In genomic region chr11:67045314-67045713, GRCh38 we compare ENCODE assay signal across 13 cellular contexts. TPM values are rescaled to one million over a fixed set of nuclear protein-coding genes. Genes with fewer than 3 reads are reported as not detected.
DNase-seq lines count a peak whose midpoint lies in the region; ATAC-seq, FAIRE-seq and TF ChIP-seq lines count a peak whose summit lies in the region.
"Had no signal": no experiment of that assay in that cellular context is flagged by ENCODE, and none has a peak within 500 bp of the region (broad histone marks: within the 10 kb centered on the region; RNA-seq: fewer than 3 reads in every experiment).

No MANE protein-coding gene starts in this region.

- no peaks in the 10 kb centered on the region for H4K20me1 ChIP-seq in HepG2 (ENCODE audit: insufficient read depth, low read length)

- no peak for TF ChIP-seq RAD21 in HepG2 (CRISPR knock-in tag; IDR thresholded peaks at IDR 0.05)

- TF ChIP-seq EP300 in HepG2 (IDR thresholded peaks at IDR 0.05; ENCODE audit: low read depth in 2 of 2, low read length in 2 of 2) (no peak), HepG2 (CRISPR knock-in tag; IDR thresholded peaks at IDR 0.05; ENCODE audit: borderline replicate concordance) (no peak)

- in situ Hi-C loops in HepG2 (cut with HindIII; ENCODE audit: extremely low pct_ligation_motif_present, low pct_unique_long_range_greater_than_20kb) = no loop called here

- H3K36me3 ChIP-seq in HepG2 (replicated peaks in 1 of 2; ENCODE audit: control insufficient read depth in 1 of 2, insufficient read depth in 2 of 2, low read length in 2 of 2) = no peaks in the 10 kb centered on the region
- no peaks in the 10 kb centered on the region for H3K36me3 ChIP-seq in right lobe of liver
- H3K36me3 ChIP-seq in SJSA1 = no peaks in the 10 kb centered on the region
- H3K36me3 ChIP-seq in aorta (ENCODE audit: control insufficient read depth in 1 of 2, insufficient read depth in 2 of 2, low read length in 1 of 2) = no peaks in the 10 kb centered on the region

- H3K27me3 ChIP-seq in HepG2 (ENCODE audit: control insufficient read depth in 1 of 2, insufficient read depth in 2 of 2, low read length in 2 of 2) = peaks cover 4 to 46% of the 10 kb centered on the region in 2 experiments; a peak in 4 of 5 replicates
- no peaks in the 10 kb centered on the region for H3K27me3 ChIP-seq in right lobe of liver
- no peaks in the 10 kb centered on the region for H3K27me3 ChIP-seq in SJSA1 (replicated peaks)
- H3K27me3 ChIP-seq in aorta (ENCODE audit: control insufficient read depth in 1 of 2, insufficient read depth in 2 of 2, low read length in 1 of 2) = no peaks in the 10 kb centered on the region

- BruUV-seq in HepG2 (replicated peaks; lab: Mats Ljungman, UMichigan) = no TSS peak

- CTCF ChIA-PET in HepG2 (lab: Yijun Ruan, JAX; ENCODE audit: low intra/inter-chr PET ratio, low total read pairs) = no interaction called here

- H3K4me2 ChIP-seq in HepG2 (ENCODE audit: low read depth, low read length) = no peak overlapping the region

- intact Hi-C loops in HepG2 (cut with micrococcal nuclease; ENCODE audit: unreplicated experiment) (no loop called here), right lobe of liver (cut with DNase I) (no loop called here), aorta (cut with DNase I) (no loop called here)

- 53% methylated on average over 7 of the region's 14 CpGs for WGBS in HepG2 (ENCODE audit: low lambda C conversion rate)
- 80% methylated on average over 2 of the region's 14 CpGs for WGBS in right lobe of liver (ENCODE audit: insufficient coverage, low coverage, low lambda C conversion rate, missing lambda C conversion rate)
- WGBS in aorta, 2 donors = 9 to 21% methylated on average over 14 of the region's 14 CpGs

- H3K4me3 ChIP-seq in HepG2 (replicated peaks in 1 of 3; ENCODE audit: insufficient read depth in 1 of 3, low read depth in 2 of 3, low read length in 3 of 3) (no peak overlapping the region), right lobe of liver (no peak overlapping the region), SJSA1 (no peak overlapping the region), aorta (ENCODE audit: low read length in 2 of 2) (no peak overlapping the region)

- H3K27ac ChIP-seq in HepG2 (ENCODE audit: extremely low read length, insufficient read depth, low read length) (no peak overlapping the region), right lobe of liver (no peak overlapping the region), SJSA1 (no peak overlapping the region), aorta (ENCODE audit: low read depth in 1 of 2, low read length in 2 of 2) (no peak overlapping the region)
- H3K27ac ChIP-seq: C4-2B, parathyroid adenoma, VCaP had no signal

- POLR2A ChIA-PET in HepG2 (lab: Yijun Ruan, JAX) = no interaction called here

- no peak for DNase-seq in HepG2 (ENCODE audit: low spot score)
- no peak for DNase-seq in right lobe of liver
- peak; percentile 71 to 90 for DNase-seq in SJSA1 (ENCODE audit: low read depth in 1 of 2, low spot score in 2 of 2)
- DNase-seq in fibroblast of peridontal ligament (ENCODE audit: extremely low read depth) = peak; percentile 79
- peak; percentile 73 to 90 for DNase-seq in aorta
- DNase-seq in OCI-M2 (lab: John Stamatoyannopoulos, UW; ENCODE audit: unreplicated experiment) = no peak
- DNase-seq: activated naive CD8-positive, alpha-beta T cell treated with anti-CD3 and anti-CD28 coated beads, Interleukin-2, amount 10 ng/mL, durations not matched to agents 7 days and 5 days; NCI-H1930 had no signal

- H3K9me3 ChIP-seq in HepG2 (ENCODE audit: low read length) = no peaks in the 10 kb centered on the region
- no peaks in the 10 kb centered on the region for H3K9me3 ChIP-seq in right lobe of liver
- no peaks in the 10 kb centered on the region for H3K9me3 ChIP-seq in SJSA1 (replicated peaks)
- H3K9me3 ChIP-seq in aorta (ENCODE audit: control insufficient read depth, low read length) = no peaks in the 10 kb centered on the region

- no peak overlapping the region for H2AFZ ChIP-seq in HepG2 (ENCODE audit: low read length)
- H2AFZ ChIP-seq: parathyroid adenoma had no signal

- ATAC-seq in HepG2 (no peak), right lobe of liver (no peak), aorta (ENCODE audit: low FRiP score) (no peak), HG02623 (IDR thresholded peaks at IDR 0.05; ENCODE audit: unreplicated experiment) (no peak), HG03196 (IDR thresholded peaks at IDR 0.05; ENCODE audit: unreplicated experiment) (no peak)

- H3K4me1 ChIP-seq in HepG2 (ENCODE audit: insufficient read depth, low read length) = peaks cover 39% of the 10 kb centered on the region
- H3K4me1 ChIP-seq in right lobe of liver = peaks cover 0 to 19% (median 8%) of the 10 kb centered on the region in 4 donors
- H3K4me1 ChIP-seq in SJSA1 (replicated peaks) = peaks cover 12% of the 10 kb centered on the region
- no peaks in the 10 kb centered on the region for H3K4me1 ChIP-seq in aorta (ENCODE audit: control insufficient read depth in 1 of 2, insufficient read depth in 2 of 2, low read length in 2 of 2)
- H3K4me1 ChIP-seq: parathyroid adenoma had no signal

- H3K79me2 ChIP-seq in HepG2 (ENCODE audit: insufficient read depth, low read length) = no peaks in the 10 kb centered on the region
- H3K79me2 ChIP-seq: parathyroid adenoma had no signal

- FAIRE-seq in HepG2 (lab: Jason Lieb, UNC) = no peak

- TF ChIP-seq POLR2A in HepG2 (IDR thresholded peaks at IDR 0.05; ENCODE audit: insufficient read depth in 1 of 2, low read depth in 2 of 2, low read length in 2 of 2) (no peak), right lobe of liver (IDR thresholded peaks at IDR 0.05) (no peak)

- TF ChIP-seq CTCF in HepG2 (CRISPR knock-in tag; IDR thresholded peaks at IDR 0.05) (no peak), right lobe of liver (IDR thresholded peaks at IDR 0.05) (no peak)

- H3K9ac ChIP-seq in HepG2 (ENCODE audit: insufficient read depth, low read depth, low read length) = no peak overlapping the region
- H3K9ac ChIP-seq: parathyroid adenoma had no signal

TF ChIP-seq in HepG2, 621 proteins besides CTCF, POLR2A, EP300 and RAD21 (continues in another document):
- TF ChIP-seq ZNF629 (CRISPR knock-in tag; conservative IDR thresholded peaks at IDR 0.05) (peak; percentile 90), ZNF282 (IDR thresholded peaks at IDR 0.05; ENCODE audit: partially characterized antibody) (no peak)

RNA-seq across cellular contexts. Expression of gene RHOD, which starts 11.3 kb away (rescaled TPM):
- total RNA-seq in HepG2 (2016; rRNA removed; fragmentation: Illumina TruSeq; extraction: Trizol) (0.27 and 0.29 TPM in 2 replicates), right lobe of liver (100 to 1,000 TPM in 1 of 6 experiments, 10 to 100 TPM in 5; 17.8 to 106 (median 47.3) TPM), aorta (10 to 100 TPM; 19.4 to 20.1 TPM)
- 0.88 and 0.91 TPM in 2 replicates for total RNA-seq in HepG2 (2016; cell fraction: cytosol; rRNA removed; fragmentation: Illumina TruSeq; extraction: Trizol; ENCODE audit: low read depth)
- total RNA-seq in HepG2 (2016; cell fraction: insoluble cytoplasmic fraction; rRNA removed; fragmentation: Illumina TruSeq; extraction: Trizol) = 0.32 and 0.33 TPM in 2 replicates
- 0.76 and 0.93 TPM in 2 replicates for total RNA-seq in HepG2 (2016; cell fraction: membrane; rRNA removed; fragmentation: Illumina TruSeq; extraction: Trizol)
- 0.34 TPM in 1 of 2 replicates, not detected in the other for total RNA-seq in HepG2 (2016; cell fraction: nucleus; rRNA removed; fragmentation: Illumina TruSeq; extraction: Trizol)
- polyA plus RNA-seq in HepG2 (2011; rRNA removed) (0.98 and 1.7 TPM in 2 replicates), aorta (10 to 100 TPM; 28.4 to 33.6 TPM)
- polyA plus RNA-seq in HepG2 (2011; cell fraction: cytosol; rRNA removed) = 2.1 and 3.1 TPM in 2 replicates
- 0.66 and 1.1 TPM in 2 replicates for polyA plus RNA-seq in HepG2 (2011; cell fraction: nucleus; rRNA removed)
- polyA plus RNA-seq in HepG2 (2012) = 0.47 and 1.2 TPM in 2 replicates
- 1.6 and 1.9 TPM in 2 replicates for polyA plus RNA-seq in HepG2 (2016; cell fraction: cytosol; fragmentation: Illumina TruSeq; extraction: Trizol; ENCODE audit: low read depth)
- polyA plus RNA-seq in HepG2 (2016; cell fraction: insoluble cytoplasmic fraction; fragmentation: Illumina TruSeq; extraction: Trizol; ENCODE audit: low read depth) = 0.78 and 0.84 TPM in 2 replicates
- 1.1 and 1.4 TPM in 2 replicates for polyA plus RNA-seq in HepG2 (2016; cell fraction: membrane; fragmentation: Illumina TruSeq; extraction: Trizol; ENCODE audit: low read depth)
- polyA plus RNA-seq in HepG2 (2016; cell fraction: nucleus; fragmentation: Illumina TruSeq; extraction: Trizol; ENCODE audit: insufficient read depth, low read depth) = 0.71 TPM in 1 of 2 replicates, not detected in the other
- polyA minus RNA-seq in HepG2 (2011; rRNA and poly(A)+ RNA removed; ENCODE audit: low replicate concordance) = 2.0 and 37.6 TPM in 2 replicates
- polyA minus RNA-seq in HepG2 (2011; cell fraction: cytosol; rRNA and poly(A)+ RNA removed) = 1.7 and 2.0 TPM in 2 replicates
- polyA minus RNA-seq in HepG2 (2011; cell fraction: nucleus; rRNA and poly(A)+ RNA removed) = 0.90 TPM in 1 of 2 replicates, not detected in the other
- total RNA-seq in SJSA1 (2014; rRNA removed; shearing (Covaris generic)) = not detected in 2 replicates

RNA-seq across cellular contexts. Expression of gene SYT12, which starts 22.4 kb away (rescaled TPM):
- total RNA-seq in HepG2 (2016; rRNA removed; fragmentation: Illumina TruSeq; extraction: Trizol) (0.02 TPM in 1 of 2 replicates, not detected in the other), right lobe of liver (10 to 100 TPM in 4 of 6 experiments, 1 to 10 TPM in 2; 1.8 to 35.3 (median 14.2) TPM), aorta (1 to 10 TPM; 4.7 to 5.5 TPM)
- total RNA-seq in HepG2 (2016; cell fraction: cytosol; rRNA removed; fragmentation: Illumina TruSeq; extraction: Trizol; ENCODE audit: low read depth) = under 0.01 and 0.09 TPM in 2 replicates
- total RNA-seq in HepG2 (2016; cell fraction: insoluble cytoplasmic fraction; rRNA removed; fragmentation: Illumina TruSeq; extraction: Trizol) = not detected in 2 replicates
- 0.03 TPM in 1 of 2 replicates, not detected in the other for total RNA-seq in HepG2 (2016; cell fraction: membrane; rRNA removed; fragmentation: Illumina TruSeq; extraction: Trizol)
- not detected in 2 replicates for total RNA-seq in HepG2 (2016; cell fraction: nucleus; rRNA removed; fragmentation: Illumina TruSeq; extraction: Trizol)
- polyA plus RNA-seq in HepG2 (2011; rRNA removed) (0.01 and 0.07 TPM in 2 replicates), aorta (1 to 10 TPM; 1.4 to 3.8 TPM)
- 0.03 TPM in 2 replicates for polyA plus RNA-seq in HepG2 (2011; cell fraction: cytosol; rRNA removed)
- polyA plus RNA-seq in HepG2 (2011; cell fraction: nucleus; rRNA removed) = 0.05 and 0.10 TPM in 2 replicates
- 0.04 TPM in 2 replicates for polyA plus RNA-seq in HepG2 (2012)
- polyA plus RNA-seq in HepG2 (2016; cell fraction: cytosol; fragmentation: Illumina TruSeq; extraction: Trizol; ENCODE audit: low read depth) = not detected in 2 replicates
- not detected in 2 replicates for polyA plus RNA-seq in HepG2 (2016; cell fraction: insoluble cytoplasmic fraction; fragmentation: Illumina TruSeq; extraction: Trizol; ENCODE audit: low read depth)
- not detected in 2 replicates for polyA plus RNA-seq in HepG2 (2016; cell fraction: membrane; fragmentation: Illumina TruSeq; extraction: Trizol; ENCODE audit: low read depth)
- polyA plus RNA-seq in HepG2 (2016; cell fraction: nucleus; fragmentation: Illumina TruSeq; extraction: Trizol; ENCODE audit: insufficient read depth, low read depth) = not detected in 2 replicates
- 0.02 and 20.9 TPM in 2 replicates for polyA minus RNA-seq in HepG2 (2011; rRNA and poly(A)+ RNA removed; ENCODE audit: low replicate concordance)
- polyA minus RNA-seq in HepG2 (2011; cell fraction: cytosol; rRNA and poly(A)+ RNA removed) = 0.09 TPM in 1 of 2 replicates, not detected in the other
- polyA minus RNA-seq in HepG2 (2011; cell fraction: nucleus; rRNA and poly(A)+ RNA removed) = 0.26 TPM in 1 of 2 replicates, not detected in the other
- 0.13 and 0.29 TPM in 2 replicates for total RNA-seq in SJSA1 (2014; rRNA removed; shearing (Covaris generic))
- total RNA-seq: activated naive CD8-positive, alpha-beta T cell treated with anti-CD3 and anti-CD28 coated beads, Interleukin-2, amount 10 ng/mL, durations not matched to agents 7 days and 5 days had no signal

Comparison
In these comparisons a context has a peak if more than half of its experiments do, and no peak if none do; other contexts are left out.
1. RNA of gene RHOD, which starts 11.3 kb away (total RNA-seq): 17.8 to 106 TPM in right lobe of liver and 19.4 to 20.1 TPM in aorta; 0.27 to 0.93 TPM in HepG2 and not detected in SJSA1; every median in the first group is over 4 times any median in the second.
2. DNase-seq: peak in SJSA1 (2 of 2), fibroblast of peridontal ligament (single experiment) and aorta (2 of 2); none in HepG2 (single experiment), right lobe of liver (0 of 3) and OCI-M2 (single experiment).